Comparison of ENCODE assay signal across 18 cellular contexts in genomic region chr3:71372911-71373637, GRCh38.
A peak's percentile ranks its signal among the peaks of the same experiment; 100 is the strongest.
DNase-seq lines count a peak whose midpoint lies in the region; ATAC-seq and TF ChIP-seq lines count a peak whose summit lies in the region.
"Had no signal": no experiment of that assay in that cellular context is flagged by ENCODE, and none has a peak within 500 bp of the region (broad histone marks: within the 10 kb centered on the region; RNA-seq: fewer than 3 reads in every experiment).

No MANE protein-coding gene starts in this region.

- no peak for TF ChIP-seq CTCF in OCI-LY1 (IDR thresholded peaks at IDR 0.05; ENCODE audit: low read length)

- no peaks in the 10 kb centered on the region for H3K27me3 ChIP-seq in OCI-LY1 (ENCODE audit: insufficient read depth, low read length)
- H3K27me3 ChIP-seq: brain microvascular endothelial cell, esophagus squamous epithelium had no signal

- no peaks in the 10 kb centered on the region for H4K20me1 ChIP-seq in OCI-LY1 (ENCODE audit: insufficient read depth, low read length)

- H3K9ac ChIP-seq in OCI-LY1 (ENCODE audit: low read length): no peak overlapping the region

- no peaks in the 10 kb centered on the region for H3K9me3 Mint-ChIP-seq in activated naive CD4-positive, alpha-beta T cell treated with anti-CD3 and anti-CD28 coated beads, Interleukin-2, amount 10 ng/mL, durations not matched to agents 7 days and 5 days
- no peaks in the 10 kb centered on the region for H3K9me3 Mint-ChIP-seq in stimulated activated naive CD8-positive, alpha-beta T cell treated with anti-CD3 and anti-CD28 coated beads, Interleukin-15, amount 100 ng/mL, for 72 hours
- H3K9me3 Mint-ChIP-seq: nephron had no signal

- H3K27ac Mint-ChIP-seq in activated naive CD4-positive, alpha-beta T cell treated with anti-CD3 and anti-CD28 coated beads, Interleukin-2, amount 10 ng/mL, durations not matched to agents 7 days and 5 days: peak overlapping the region; percentile 92
- peak overlapping the region in 1 of 2 donors; percentile 81 for H3K27ac Mint-ChIP-seq in stimulated activated naive CD8-positive, alpha-beta T cell treated with anti-CD3 and anti-CD28 coated beads, Interleukin-15, amount 100 ng/mL, for 72 hours

- H3K36me3 Mint-ChIP-seq in activated naive CD4-positive, alpha-beta T cell treated with anti-CD3 and anti-CD28 coated beads, Interleukin-2, amount 10 ng/mL, durations not matched to agents 7 days and 5 days: peaks cover 12% of the 10 kb centered on the region

- H3K9me2 ChIP-seq in OCI-LY1 (ENCODE audit: low read depth, low read length): no peaks in the 10 kb centered on the region

- peak overlapping the region; percentile 20; the same call in 1 of the 2 replicates for H3K4me2 ChIP-seq in OCI-LY1 (ENCODE audit: low read length)

- peak; percentile 97 for ATAC-seq in stimulated activated naive CD8-positive, alpha-beta T cell treated with anti-CD3 and anti-CD28 coated beads, Interleukin-15, amount 100 ng/mL, for 72 hours
- ATAC-seq in HG03354 (IDR thresholded peaks at IDR 0.05; ENCODE audit: poor library complexity, severe bottlenecking, unreplicated experiment) (no peak), esophagus mucosa (no peak)
- ATAC-seq: psoas muscle had no signal

- no peak overlapping the region for H2AFZ ChIP-seq in OCI-LY1 (ENCODE audit: low read length)

- peak; percentile 47 for DNase-seq in activated naive CD4-positive, alpha-beta T cell treated with anti-CD3 and anti-CD28 coated beads, Interleukin-2, amount 10 ng/mL, durations not matched to agents 7 days and 5 days
- DNase-seq in activated naive CD4-positive, alpha-beta T cell (lab: John Stamatoyannopoulos, UW): no peak
- peak; percentile 14 for DNase-seq in effector CD4-positive, alpha-beta T cell
- peak in 1 of 2 donors; percentile 33 for DNase-seq in stimulated activated naive CD8-positive, alpha-beta T cell treated with anti-CD3 and anti-CD28 coated beads, Interleukin-15, amount 100 ng/mL, for 72 hours
- DNase-seq in retina: no peak
- DNase-seq: activated CD4-positive, alpha-beta T cell treated with anti-CD3 and anti-CD28 coated beads for 48 hours; activated effector memory CD4-positive, alpha-beta T cell treated with Interleukin-2 at 50 U/mL for 16 hours; brain microvascular endothelial cell; esophagus squamous epithelium; glutamatergic neuron; NCI-H2227 treated with DMSO at 0.1 percent for 48 hours; psoas muscle; T1000 had no signal

- no peaks in the 10 kb centered on the region for H3K9me3 ChIP-seq in OCI-LY1 (ENCODE audit: low read length)
- H3K9me3 ChIP-seq: esophagus squamous epithelium, psoas muscle had no signal

- peaks cover 40% of the 10 kb centered on the region for H3K4me1 Mint-ChIP-seq in activated naive CD4-positive, alpha-beta T cell treated with anti-CD3 and anti-CD28 coated beads, Interleukin-2, amount 10 ng/mL, durations not matched to agents 7 days and 5 days
- H3K4me1 Mint-ChIP-seq in stimulated activated naive CD8-positive, alpha-beta T cell treated with anti-CD3 and anti-CD28 coated beads, Interleukin-15, amount 100 ng/mL, for 72 hours: peaks cover 92% of the 10 kb centered on the region

- peak overlapping the region; percentile 38 for H3K27ac ChIP-seq in OCI-LY1 (ENCODE audit: low read depth, low read length, poor library complexity, severe bottlenecking)
- H3K27ac ChIP-seq: brain microvascular endothelial cell, esophagus squamous epithelium, psoas muscle had no signal

- CTCF ChIA-PET in activated naive CD4-positive, alpha-beta T cell treated with anti-CD3 and anti-CD28 coated beads, Interleukin-2, amount 10 ng/mL, durations not matched to agents 7 days and 5 days (lab: Charles Lee): interaction anchor here (0.9 kb wide), 1 partner anchor 13 kb away, joined by 3 read pairs; no protein-coding TSS in a partner anchor

- peaks cover 42% of the 10 kb centered on the region for H3K79me2 ChIP-seq in OCI-LY1 (ENCODE audit: insufficient read depth, low read length)

- no peaks in the 10 kb centered on the region for H3K36me3 ChIP-seq in OCI-LY1 (ENCODE audit: insufficient read depth, low read length)
- H3K36me3 ChIP-seq: brain microvascular endothelial cell, esophagus squamous epithelium had no signal

- H3K27me3 Mint-ChIP-seq in activated naive CD4-positive, alpha-beta T cell treated with anti-CD3 and anti-CD28 coated beads, Interleukin-2, amount 10 ng/mL, durations not matched to agents 7 days and 5 days: peaks cover 28% of the 10 kb centered on the region
- H3K27me3 Mint-ChIP-seq in stimulated activated naive CD8-positive, alpha-beta T cell treated with anti-CD3 and anti-CD28 coated beads, Interleukin-15, amount 100 ng/mL, for 72 hours: no peaks in the 10 kb centered on the region

- peak overlapping the region; percentile 11 for H3K4me3 Mint-ChIP-seq in activated naive CD4-positive, alpha-beta T cell treated with anti-CD3 and anti-CD28 coated beads, Interleukin-2, amount 10 ng/mL, durations not matched to agents 7 days and 5 days
- peak overlapping the region; percentile 54 to 62 for H3K4me3 Mint-ChIP-seq in stimulated activated naive CD8-positive, alpha-beta T cell treated with anti-CD3 and anti-CD28 coated beads, Interleukin-15, amount 100 ng/mL, for 72 hours
- H3K4me3 Mint-ChIP-seq: nephron had no signal

- no peak overlapping the region for H3K4me3 ChIP-seq in OCI-LY1 (ENCODE audit: low read depth, low read length, poor library complexity, severe bottlenecking)
- H3K4me3 ChIP-seq: esophagus squamous epithelium, lung, psoas muscle had no signal

- H3K4me1 ChIP-seq in OCI-LY1 (ENCODE audit: insufficient read depth, low read length, severe bottlenecking): peaks cover 54% of the 10 kb centered on the region

- H3F3A ChIP-seq in OCI-LY1 (ENCODE audit: insufficient read depth, low read length): no peaks in the 10 kb centered on the region

Comparison
In these comparisons a context has a peak if more than half of its experiments do, and no peak if none do; other contexts are left out.
1. DNase-seq: peak in activated naive CD4-positive, alpha-beta T cell treated with anti-CD3 and anti-CD28 coated beads, Interleukin-2, amount 10 ng/mL, durations not matched to agents 7 days and 5 days (single experiment) and effector CD4-positive, alpha-beta T cell (single experiment); none in activated naive CD4-positive, alpha-beta T cell (0 of 4) and retina (single experiment).